In the genomic region with DNA sequence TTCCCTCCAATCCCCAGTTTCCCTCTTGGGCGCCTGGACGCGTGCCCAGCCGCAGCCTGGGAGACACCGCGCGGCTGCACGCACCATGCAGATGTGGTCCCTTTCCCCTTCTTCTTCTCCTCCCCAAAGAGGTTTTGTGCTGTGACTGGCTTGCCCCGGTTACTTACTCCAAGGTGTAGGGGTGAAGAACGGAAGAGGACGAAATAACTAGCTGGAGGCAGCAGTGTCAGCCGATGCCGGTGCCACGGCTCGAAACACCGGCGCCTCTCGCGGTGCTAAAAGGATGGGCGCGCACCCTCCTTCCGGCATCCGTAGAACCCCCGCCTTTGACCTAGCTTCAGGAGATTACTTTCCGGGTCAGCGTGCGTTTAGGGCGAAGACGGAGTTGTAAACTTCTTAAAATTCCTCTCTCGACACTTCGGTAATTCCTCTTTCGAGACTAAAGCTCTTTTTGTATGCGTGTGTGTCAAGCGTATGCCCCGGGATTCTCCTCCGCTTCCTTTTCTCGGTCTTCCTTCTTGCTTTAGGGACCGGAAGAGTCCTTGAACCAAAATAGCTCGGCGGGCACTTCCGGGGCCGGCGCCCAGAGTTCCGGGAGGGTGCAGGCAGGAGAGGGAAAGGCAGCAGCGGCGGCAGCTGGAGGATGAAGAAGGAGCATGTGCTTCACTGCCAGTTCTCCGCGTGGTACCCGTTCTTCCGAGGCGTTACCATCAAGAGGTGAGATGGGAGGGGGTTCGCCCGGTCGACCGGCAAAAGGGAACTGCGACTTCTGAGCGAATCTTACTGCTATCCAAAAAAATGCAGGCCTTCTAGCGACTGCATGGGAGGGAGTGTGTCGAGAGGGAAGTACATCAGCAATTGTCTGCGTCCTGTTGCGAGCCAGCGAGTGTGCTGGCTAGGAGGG, we compare ENCODE assay signal across 8 cellular contexts. TPM values are rescaled to one million over a fixed set of nuclear protein-coding genes. Genes with fewer than 3 reads are reported as not detected.
DNase-seq lines count a peak whose midpoint lies in the region; ATAC-seq and TF ChIP-seq lines count a peak whose summit lies in the region.

CDC123 (plus strand) TSS at position 586 of the 904 bp plus-strand sequence; CDS start at position 644, 58 bp downstream.
NUDT5 (minus strand) TSS at position 289 of the 904 bp plus-strand sequence. CDS start 9,600 bp downstream, outside the sequence.

- H3K27me3 ChIP-seq in PC-9 (ENCODE audit: insufficient read depth, low read depth) (no peaks in the 10 kb centered on the region), mucosa of rectum (ENCODE audit: control insufficient read depth in 2 of 2, insufficient read depth in 2 of 2, low read length in 2 of 2) (no peaks in the 10 kb centered on the region)

- H3K9me2 ChIP-seq in PC-9 (ENCODE audit: insufficient read depth), result no peaks in the 10 kb centered on the region

- no peaks in the 10 kb centered on the region for H3K9me3 ChIP-seq in PC-9 (ENCODE audit: insufficient read depth, low read depth)
- H3K9me3 ChIP-seq in mucosa of rectum (ENCODE audit: control insufficient read depth in 2 of 2, low read length in 2 of 2), result no peaks in the 10 kb centered on the region

- no peak for TF ChIP-seq CTCF in PC-9 (conservative IDR thresholded peaks at IDR 0.05)

- DNase-seq in DMS53 (lab: John Stamatoyannopoulos, UW) (peak; percentile 98), PC-9 (peak; percentile 77 to 81), erythroblast (lab: John Stamatoyannopoulos, UW) (peak; percentile 91 to 94)
- peak; percentile 81 for DNase-seq in activated T-cell treated with anti-CD3 and anti-CD28 coated beads, Interleukin-2, amount 50 U/mL, for 1 hour
- peak; percentile 58 to 61 for DNase-seq in stimulated activated CD8-positive, alpha-beta memory T cell treated with anti-CD3 and anti-CD28 coated beads, Interleukin-4, amount 100 ng/mL, for 4 hours (ENCODE audit: low read depth in 2 of 2, low spot score in 1 of 2)

- no peak for TF ChIP-seq RAD21 in Ishikawa (IDR thresholded peaks at IDR 0.05; ENCODE audit: low read depth)

- peak within 1 kb of the TSS; percentile 100 for H2AFZ ChIP-seq in PC-9

- TF ChIP-seq POLR2A in erythroblast (IDR thresholded peaks at IDR 0.05; ENCODE audit: low read length), result peak; percentile 71

- peaks cover 4% of the 10 kb centered on the region for H3F3A ChIP-seq in PC-9 (ENCODE audit: insufficient read depth, low read depth)

- peaks cover 25% of the 10 kb centered on the region for H3K4me1 ChIP-seq in PC-9 (replicated peaks; ENCODE audit: insufficient read depth)
- H3K4me1 ChIP-seq in mucosa of rectum (ENCODE audit: control insufficient read depth in 2 of 2, insufficient read depth in 2 of 2, low read length in 2 of 2), result peaks cover 6 to 19% of the 10 kb centered on the region in 2 donors

- H3K79me2 ChIP-seq in PC-9 (ENCODE audit: low read depth), result peaks cover 83% of the 10 kb centered on the region

- CTCF ChIA-PET in PC-9 (lab: Charles Lee), result no interaction called here

- no TSS peak for BruUV-seq in PC-9 (replicated peaks; lab: Mats Ljungman, UMichigan)

- intact Hi-C loops in PC-9 (cut with micrococcal nuclease; ENCODE audit: unreplicated experiment), result loop anchor here (2.0 to 10.0 kb wide), 2 partner anchors 153 to 411 kb away; partner anchors contain the start of gene UPF2

- H3K36me3 ChIP-seq in PC-9 (ENCODE audit: low read depth), result no peaks in the 10 kb centered on the region; the same call in 1 of the 2 replicates
- H3K36me3 ChIP-seq in mucosa of rectum (ENCODE audit: control insufficient read depth in 2 of 2, insufficient read depth in 2 of 2, low read length in 2 of 2), result peaks cover 4 to 6% of the 10 kb centered on the region in 2 donors

- TF ChIP-seq EP300 in Ishikawa (IDR thresholded peaks at IDR 0.05; ENCODE audit: borderline replicate concordance), result 0 out of 2 replicates have a peak, but pooled peaks have one; percentile 38

- H4K20me1 ChIP-seq in PC-9 (ENCODE audit: insufficient read depth), result peaks cover 2% of the 10 kb centered on the region; the same call in 1 of the 2 replicates

- peak within 1 kb of the TSS; percentile 82 to 96 for H3K9ac ChIP-seq in mucosa of rectum (ENCODE audit: low read depth in 1 of 2, low read length in 2 of 2)

- ATAC-seq in GM21619 (IDR thresholded peaks at IDR 0.05; ENCODE audit: unreplicated experiment), result peak; percentile 88

- H3K27ac ChIP-seq in PC-9 (peak within 1 kb of the TSS; percentile 74), mucosa of rectum (ENCODE audit: low read depth in 2 of 2, low read length in 2 of 2) (peak within 1 kb of the TSS; percentile 88 to 91)

- H3K4me3 ChIP-seq in PC-9, result peak within 1 kb of the TSS; percentile 99
- H3K4me3 ChIP-seq in mucosa of rectum (ENCODE audit: low read length in 2 of 2), result peak within 1 kb of the TSS; percentile 96 to 98

- peak within 1 kb of the TSS; percentile 94 for H3K4me2 ChIP-seq in PC-9

- POLR2A ChIA-PET in PC-9 (lab: Charles Lee; ENCODE audit: unreplicated experiment), result interaction anchor here (0.5 to 0.7 kb wide), 3 partner anchors 153 to 315 kb away, joined by 3 to 4 read pairs (median 3); partner anchors contain the start of gene UPF2

TF ChIP-seq in Ishikawa, 13 proteins besides CTCF, POLR2A, EP300 and RAD21:
- TF ChIP-seq CREB1 (IDR thresholded peaks at IDR 0.05; ENCODE audit: low read depth), result no peak
- peak; percentile 80 for TF ChIP-seq TAF1 (IDR thresholded peaks at IDR 0.05; ENCODE audit: low read depth)
- TF ChIP-seq EGR1 (IDR thresholded peaks at IDR 0.05), result no peak
- TF ChIP-seq ZBTB7A (IDR thresholded peaks at IDR 0.05; ENCODE audit: low read depth), result no peak
- TF ChIP-seq, protein P1, sequence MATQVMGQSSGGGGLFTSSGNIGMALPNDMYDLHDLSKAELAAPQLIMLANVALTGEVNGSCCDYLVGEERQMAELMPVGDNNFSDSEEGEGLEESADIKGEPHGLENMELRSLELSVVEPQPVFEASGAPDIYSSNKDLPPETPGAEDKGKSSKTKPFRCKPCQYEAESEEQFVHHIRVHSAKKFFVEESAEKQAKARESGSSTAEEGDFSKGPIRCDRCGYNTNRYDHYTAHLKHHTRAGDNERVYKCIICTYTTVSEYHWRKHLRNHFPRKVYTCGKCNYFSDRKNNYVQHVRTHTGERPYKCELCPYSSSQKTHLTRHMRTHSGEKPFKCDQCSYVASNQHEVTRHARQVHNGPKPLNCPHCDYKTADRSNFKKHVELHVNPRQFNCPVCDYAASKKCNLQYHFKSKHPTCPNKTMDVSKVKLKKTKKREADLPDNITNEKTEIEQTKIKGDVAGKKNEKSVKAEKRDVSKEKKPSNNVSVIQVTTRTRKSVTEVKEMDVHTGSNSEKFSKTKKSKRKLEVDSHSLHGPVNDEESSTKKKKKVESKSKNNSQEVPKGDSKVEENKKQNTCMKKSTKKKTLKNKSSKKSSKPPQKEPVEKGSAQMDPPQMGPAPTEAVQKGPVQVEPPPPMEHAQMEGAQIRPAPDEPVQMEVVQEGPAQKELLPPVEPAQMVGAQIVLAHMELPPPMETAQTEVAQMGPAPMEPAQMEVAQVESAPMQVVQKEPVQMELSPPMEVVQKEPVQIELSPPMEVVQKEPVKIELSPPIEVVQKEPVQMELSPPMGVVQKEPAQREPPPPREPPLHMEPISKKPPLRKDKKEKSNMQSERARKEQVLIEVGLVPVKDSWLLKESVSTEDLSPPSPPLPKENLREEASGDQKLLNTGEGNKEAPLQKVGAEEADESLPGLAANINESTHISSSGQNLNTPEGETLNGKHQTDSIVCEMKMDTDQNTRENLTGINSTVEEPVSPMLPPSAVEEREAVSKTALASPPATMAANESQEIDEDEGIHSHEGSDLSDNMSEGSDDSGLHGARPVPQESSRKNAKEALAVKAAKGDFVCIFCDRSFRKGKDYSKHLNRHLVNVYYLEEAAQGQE (IDR thresholded peaks at IDR 0.05; ENCODE audit: low read depth), result 0 out of 2 replicates have a peak, but pooled peaks have one; percentile 14
- TF ChIP-seq NFIC (IDR thresholded peaks at IDR 0.05), result peak; percentile 72
- no peak for TF ChIP-seq TEAD4 (IDR thresholded peaks at IDR 0.05)
- TF ChIP-seq, protein P2, sequence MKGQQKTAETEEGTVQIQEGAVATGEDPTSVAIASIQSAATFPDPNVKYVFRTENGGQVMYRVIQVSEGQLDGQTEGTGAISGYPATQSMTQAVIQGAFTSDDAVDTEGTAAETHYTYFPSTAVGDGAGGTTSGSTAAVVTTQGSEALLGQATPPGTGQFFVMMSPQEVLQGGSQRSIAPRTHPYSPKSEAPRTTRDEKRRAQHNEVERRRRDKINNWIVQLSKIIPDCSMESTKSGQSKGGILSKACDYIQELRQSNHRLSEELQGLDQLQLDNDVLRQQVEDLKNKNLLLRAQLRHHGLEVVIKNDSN (IDR thresholded peaks at IDR 0.05), result 0 out of 2 replicates have a peak, but pooled peaks have one; percentile 14
- TF ChIP-seq TCF12 (IDR thresholded peaks at IDR 0.05; ENCODE audit: low read depth), result peak; percentile 61; the same call in 1 of the 2 replicates
- no peak for TF ChIP-seq CEBPB (IDR thresholded peaks at IDR 0.05)
- peak; percentile 64 for TF ChIP-seq YY1 (IDR thresholded peaks at IDR 0.05; ENCODE audit: low read depth)
- TF ChIP-seq FOXM1 (IDR thresholded peaks at IDR 0.05; ENCODE audit: borderline replicate concordance, low read depth), result peak; percentile 39; the same call in 1 of the 2 replicates
- TF ChIP-seq, protein P3, sequence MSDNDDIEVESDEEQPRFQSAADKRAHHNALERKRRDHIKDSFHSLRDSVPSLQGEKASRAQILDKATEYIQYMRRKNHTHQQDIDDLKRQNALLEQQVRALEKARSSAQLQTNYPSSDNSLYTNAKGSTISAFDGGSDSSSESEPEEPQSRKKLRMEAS (IDR thresholded peaks at IDR 0.05), result peak; percentile 94

RNA-seq across cellular contexts. Expression of gene CDC123, which starts in this region (rescaled TPM):
- total RNA-seq in PC-9 (2021), result 83.5 and 86.0 TPM in 2 replicates

RNA-seq across cellular contexts. Expression of gene NUDT5, which starts in this region (rescaled TPM):
- 82.0 and 82.6 TPM in 2 replicates for total RNA-seq in PC-9 (2021)

Comparison
In these comparisons a context has a peak if more than half of its experiments do, and no peak if none do; other contexts are left out.
1. Peak in every context shown above with its lines: DNase-seq, ATAC-seq, H3K4me3 ChIP-seq and H3K27ac ChIP-seq.